8 cellular contexts compared by ENCODE assay signal in the genomic region with DNA sequence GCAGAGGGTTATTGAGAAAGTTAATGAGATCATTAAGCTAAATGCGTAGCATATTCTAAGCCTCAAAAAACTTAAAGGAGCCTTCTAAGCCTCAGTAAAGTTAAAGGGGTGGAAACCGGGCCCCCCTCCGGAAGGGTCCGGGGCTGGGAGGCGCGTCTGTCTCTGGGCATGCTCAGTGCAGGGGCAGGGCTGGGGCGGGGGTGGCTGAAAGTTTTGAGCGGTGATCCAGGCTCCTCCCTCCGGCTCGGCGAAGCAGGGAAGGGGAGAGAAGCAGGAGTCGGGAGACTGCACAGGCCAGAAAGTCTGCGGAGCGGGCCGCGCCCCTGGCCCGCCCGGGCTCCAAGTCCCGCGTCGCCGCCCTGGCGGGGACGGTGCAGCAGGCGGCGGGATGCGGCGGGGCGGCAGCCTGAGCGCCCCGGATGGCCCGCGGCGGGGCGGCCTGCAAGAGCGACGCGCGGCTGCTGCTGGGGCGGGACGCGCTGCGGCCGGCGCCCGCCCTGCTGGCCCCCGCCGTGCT. TPM values are rescaled to one million over a fixed set of nuclear protein-coding genes. Genes with fewer than 3 reads are reported as not detected.
DNase-seq lines count a peak whose midpoint lies in the region; ATAC-seq lines count a peak whose summit lies in the region.

Gene EVC, plus strand, starts transcription at position 240 of the 517 bp plus-strand sequence. Its CDS starts 180 bp downstream, at position 420.

- H3K27ac ChIP-seq in aorta (ENCODE audit: low read depth in 1 of 2, low read length in 2 of 2): peak within 1 kb of the TSS; percentile 63 to 82

- no peaks in the 10 kb centered on the region for H3K9me3 ChIP-seq in aorta (ENCODE audit: control insufficient read depth, low read length)

- H3K4me3 ChIP-seq in aorta (ENCODE audit: low read length in 2 of 2): peak within 1 kb of the TSS; percentile 63 to 88

- peak; percentile 66 for ATAC-seq in activated CD8-positive, alpha-beta memory T cell treated with anti-CD3 and anti-CD28 coated beads, Interleukin-2, amount 10 ng/mL, durations not matched to agents 7 days and 5 days
- peak; percentile 50 to 51 for ATAC-seq in activated T-cell treated with anti-CD3 and anti-CD28 coated beads, Interleukin-2, amount 50 U/mL, for 72 hours (replicated peaks in 1 of 2)
- ATAC-seq in natural killer cell treated with Interleukin-12 subunit alpha and Interleukin-12 subunit beta and Interleukin-15 and Interleukin-18, amount 100 ng/mL, for 72 hours: peak; percentile 52 to 62
- ATAC-seq in aorta (ENCODE audit: low FRiP score): peak; percentile 87

- no peaks in the 10 kb centered on the region for H3K27me3 ChIP-seq in aorta (ENCODE audit: control insufficient read depth in 1 of 2, insufficient read depth in 2 of 2, low read length in 1 of 2)

- H3K4me3 Mint-ChIP-seq in activated CD8-positive, alpha-beta memory T cell treated with anti-CD3 and anti-CD28 coated beads, Interleukin-2, amount 10 ng/mL, durations not matched to agents 7 days and 5 days: peak within 1 kb of the TSS; percentile 54
- H3K4me3 Mint-ChIP-seq in activated T-cell treated with anti-CD3 and anti-CD28 coated beads, Interleukin-2, amount 50 U/mL, for 72 hours: peak within 1 kb of the TSS; percentile 64 to 85
- H3K4me3 Mint-ChIP-seq in natural killer cell treated with Interleukin-12 subunit alpha and Interleukin-12 subunit beta and Interleukin-15 and Interleukin-18, amount 100 ng/mL, for 72 hours: peak within 1 kb of the TSS; percentile 90

- no peaks in the 10 kb centered on the region for H3K36me3 ChIP-seq in aorta (ENCODE audit: control insufficient read depth in 1 of 2, insufficient read depth in 2 of 2, low read length in 1 of 2)

- H3K9me3 Mint-ChIP-seq in activated CD8-positive, alpha-beta memory T cell treated with anti-CD3 and anti-CD28 coated beads, Interleukin-2, amount 10 ng/mL, durations not matched to agents 7 days and 5 days (ENCODE audit: low read depth): peaks cover 6% of the 10 kb centered on the region
- peaks cover 6 to 7% of the 10 kb centered on the region in 2 donors for H3K9me3 Mint-ChIP-seq in activated T-cell treated with anti-CD3 and anti-CD28 coated beads, Interleukin-2, amount 50 U/mL, for 72 hours
- H3K9me3 Mint-ChIP-seq in natural killer cell treated with Interleukin-12 subunit alpha and Interleukin-12 subunit beta and Interleukin-15 and Interleukin-18, amount 100 ng/mL, for 72 hours: no peaks in the 10 kb centered on the region

- CTCF ChIA-PET in activated CD8-positive, alpha-beta memory T cell treated with anti-CD3 and anti-CD28 coated beads, Interleukin-2, amount 10 ng/mL, durations not matched to agents 7 days and 5 days (lab: Charles Lee): no interaction called here

- H3K4me1 ChIP-seq in aorta (ENCODE audit: control insufficient read depth in 1 of 2, insufficient read depth in 2 of 2, low read length in 2 of 2): peaks cover 4 to 6% of the 10 kb centered on the region in 2 donors

- intact Hi-C loops in aorta (cut with DNase I): loop anchor here (1.0 to 5.0 kb wide), 3 partner anchors 18 to 76 kb away; no protein-coding TSS in a partner anchor

- 0% methylated on average over 15 to 48 of the region's 48 CpGs for WGBS in aorta, 2 donors

- DNase-seq in activated CD8-positive, alpha-beta memory T cell treated with anti-CD3 and anti-CD28 coated beads, Interleukin-2, amount 10 ng/mL, durations not matched to agents 7 days and 5 days: no peak
- no peak for DNase-seq in activated CD8-positive, alpha-beta memory T cell treated with anti-CD3 and anti-CD28 coated beads, Interleukin-2, amount 50 U/mL, for 4 hours
- peak; percentile 9 for DNase-seq in NCI-H128 (lab: John Stamatoyannopoulos, UW; ENCODE audit: unreplicated experiment)
- DNase-seq in activated T-cell treated with anti-CD3 and anti-CD28 coated beads, Interleukin-2, amount 50 U/mL, for 72 hours: peak in 1 of 2 donors; percentile 32
- DNase-seq in foreskin melanocyte: peak; percentile 63
- no peak for DNase-seq in natural killer cell treated with Interleukin-12 subunit alpha and Interleukin-12 subunit beta and Interleukin-15 and Interleukin-18, amount 100 ng/mL, for 72 hours (ENCODE audit: low spot score)
- DNase-seq in aorta: peak; percentile 92 to 95
- DNase-seq in MV-4-11 (lab: John Stamatoyannopoulos, UW): no peak

- H3K4me1 Mint-ChIP-seq in activated CD8-positive, alpha-beta memory T cell treated with anti-CD3 and anti-CD28 coated beads, Interleukin-2, amount 10 ng/mL, durations not matched to agents 7 days and 5 days: peaks cover 14% of the 10 kb centered on the region
- peaks cover 21% of the 10 kb centered on the region for H3K4me1 Mint-ChIP-seq in activated T-cell treated with anti-CD3 and anti-CD28 coated beads, Interleukin-2, amount 50 U/mL, for 72 hours (ENCODE audit: low read depth)
- peaks cover 4 to 28% of the 10 kb centered on the region in 2 donors for H3K4me1 Mint-ChIP-seq in natural killer cell treated with Interleukin-12 subunit alpha and Interleukin-12 subunit beta and Interleukin-15 and Interleukin-18, amount 100 ng/mL, for 72 hours (ENCODE audit: low read depth in 2 of 2)

- peak within 1 kb of the TSS; percentile 48 for H3K27ac Mint-ChIP-seq in activated CD8-positive, alpha-beta memory T cell treated with anti-CD3 and anti-CD28 coated beads, Interleukin-2, amount 10 ng/mL, durations not matched to agents 7 days and 5 days
- H3K27ac Mint-ChIP-seq in activated T-cell treated with anti-CD3 and anti-CD28 coated beads, Interleukin-2, amount 50 U/mL, for 72 hours: no peak within 1 kb of the TSS
- H3K27ac Mint-ChIP-seq in natural killer cell treated with Interleukin-12 subunit alpha and Interleukin-12 subunit beta and Interleukin-15 and Interleukin-18, amount 100 ng/mL, for 72 hours: peak within 1 kb of the TSS in 1 of 2 donors; percentile 56

- H3K27me3 Mint-ChIP-seq in activated CD8-positive, alpha-beta memory T cell treated with anti-CD3 and anti-CD28 coated beads, Interleukin-2, amount 10 ng/mL, durations not matched to agents 7 days and 5 days: peaks cover 45% of the 10 kb centered on the region
- H3K27me3 Mint-ChIP-seq in activated T-cell treated with anti-CD3 and anti-CD28 coated beads, Interleukin-2, amount 50 U/mL, for 72 hours (ENCODE audit: low read depth): peaks cover 50% of the 10 kb centered on the region
- peaks cover 39 to 40% of the 10 kb centered on the region in 2 donors for H3K27me3 Mint-ChIP-seq in natural killer cell treated with Interleukin-12 subunit alpha and Interleukin-12 subunit beta and Interleukin-15 and Interleukin-18, amount 100 ng/mL, for 72 hours

- H3K36me3 Mint-ChIP-seq in activated CD8-positive, alpha-beta memory T cell treated with anti-CD3 and anti-CD28 coated beads, Interleukin-2, amount 10 ng/mL, durations not matched to agents 7 days and 5 days: peaks cover 6% of the 10 kb centered on the region
- peaks cover 9 to 11% of the 10 kb centered on the region in 2 donors for H3K36me3 Mint-ChIP-seq in activated T-cell treated with anti-CD3 and anti-CD28 coated beads, Interleukin-2, amount 50 U/mL, for 72 hours (ENCODE audit: insufficient read depth in 2 of 2)
- peaks cover 7% of the 10 kb centered on the region for H3K36me3 Mint-ChIP-seq in natural killer cell treated with Interleukin-12 subunit alpha and Interleukin-12 subunit beta and Interleukin-15 and Interleukin-18, amount 100 ng/mL, for 72 hours

RNA-seq across cellular contexts. Expression of gene EVC, which starts in this region (rescaled TPM):
- 1 to 10 TPM; 2.2 to 4.0 TPM for total RNA-seq in activated CD8-positive, alpha-beta memory T cell treated with anti-CD3 and anti-CD28 coated beads, Interleukin-2, amount 10 ng/mL, durations not matched to agents 7 days and 5 days
- 1 to 10 TPM in 1 of 2 donors, under 1 TPM in 1; 0.60 to 3.5 TPM for total RNA-seq in activated T-cell treated with anti-CD3 and anti-CD28 coated beads, Interleukin-2, amount 50 U/mL, for 72 hours
- 1 to 10 TPM in 1 of 2 donors, not detected in 1; 7.2 TPM for total RNA-seq in natural killer cell treated with Interleukin-12 subunit alpha and Interleukin-12 subunit beta and Interleukin-15 and Interleukin-18, amount 100 ng/mL, for 72 hours
- total RNA-seq in aorta: 10 to 100 TPM; 33.3 to 58.2 TPM
- 10 to 100 TPM in 1 of 2 donors, 1 to 10 TPM in 1; 9.3 to 16.6 TPM for polyA plus RNA-seq in aorta

Comparison
In these comparisons a context has a peak if more than half of its experiments do, and no peak if none do; other contexts are left out.
1. RNA of gene EVC (total RNA-seq): 33.3 to 58.2 TPM in aorta; 7.2 TPM in natural killer cell treated with Interleukin-12 subunit alpha and Interleukin-12 subunit beta and Interleukin-15 and Interleukin-18, amount 100 ng/mL, for 72 hours, 2.2 to 4.0 TPM in activated CD8-positive, alpha-beta memory T cell treated with anti-CD3 and anti-CD28 coated beads, Interleukin-2, amount 10 ng/mL, durations not matched to agents 7 days and 5 days and 0.60 to 3.5 TPM in activated T-cell treated with anti-CD3 and anti-CD28 coated beads, Interleukin-2, amount 50 U/mL, for 72 hours; every median in the first group is over 4 times any median in the second.
2. DNase-seq: peak in NCI-H128 (single experiment), foreskin melanocyte (single experiment) and aorta (2 of 2); none in activated CD8-positive, alpha-beta memory T cell treated with anti-CD3 and anti-CD28 coated beads, Interleukin-2, amount 10 ng/mL, durations not matched to agents 7 days and 5 days (single experiment), activated CD8-positive, alpha-beta memory T cell treated with anti-CD3 and anti-CD28 coated beads, Interleukin-2, amount 50 U/mL, for 4 hours (single experiment), natural killer cell treated with Interleukin-12 subunit alpha and Interleukin-12 subunit beta and Interleukin-15 and Interleukin-18, amount 100 ng/mL, for 72 hours (single experiment) and MV-4-11 (single experiment).
3. Peak in every context shown above with its lines, with median percentiles within 50 percentile points of each other: ATAC-seq and H3K4me3 Mint-ChIP-seq.